ENCODE assay signal across 8 cellular contexts in genomic region chr12:12610711-12611110, GRCh38. TPM values are rescaled to one million over a fixed set of nuclear protein-coding genes. Genes with fewer than 3 reads are reported as not detected.
DNase-seq lines count a peak whose midpoint lies in the region; ATAC-seq lines count a peak whose summit lies in the region.

No MANE protein-coding gene starts in this region.

- no peak overlapping the region for H3K9ac ChIP-seq in HUES6 (ENCODE audit: low read length)
- H3K9ac ChIP-seq in iPS-18a (ENCODE audit: low read length) = no peak overlapping the region

- POLR2A ChIA-PET in activated CD4-positive, alpha-beta memory T cell treated with anti-CD3 and anti-CD28 coated beads, Interleukin-2, amount 10 ng/mL, durations not matched to agents 7 days and 5 days (lab: Charles Lee) = interaction anchor here (0.9 to 3.3 kb wide), 10 partner anchors 9 to 230 kb away, joined by 3 to 32 read pairs (median 6); partner anchors contain the start of gene GPR19

- peak overlapping the region; percentile 86; the same call in 1 of the 2 replicates for H3K4me3 ChIP-seq in HUES6 (ENCODE audit: low read depth, low read length)
- H3K4me3 ChIP-seq in iPS-18a (ENCODE audit: low read length) = peak overlapping the region; percentile 94

- H3K36me3 ChIP-seq in HUES6 (ENCODE audit: control insufficient read depth, insufficient read depth, low read length) = 0 out of 2 replicates have a peak, but pooled peaks cover 2% of the 10 kb centered on the region
- H3K36me3 ChIP-seq in iPS-18a (ENCODE audit: control insufficient read depth, low read depth, low read length) = no peaks in the 10 kb centered on the region

- H3K4me3 Mint-ChIP-seq in activated CD4-positive, alpha-beta memory T cell treated with anti-CD3 and anti-CD28 coated beads, Interleukin-2, amount 10 ng/mL, durations not matched to agents 7 days and 5 days = peak overlapping the region; percentile 89
- H3K4me3 Mint-ChIP-seq in stimulated activated memory B cell treated with anti-CD40 and anti-IgM and Interleukin-4, amounts not matched to agents 10 μg/mL and 1 μg/mL and 100 μg/mL, for 72 hours = peak overlapping the region; percentile 97

- CTCF ChIA-PET in activated CD4-positive, alpha-beta memory T cell treated with anti-CD3 and anti-CD28 coated beads, Interleukin-2, amount 10 ng/mL, durations not matched to agents 7 days and 5 days (lab: Charles Lee) = no interaction called here

- H3K4me1 ChIP-seq in HUES6 (ENCODE audit: control insufficient read depth, insufficient read depth, low read length) = peaks cover 14% of the 10 kb centered on the region
- peaks cover 11% of the 10 kb centered on the region for H3K4me1 ChIP-seq in iPS-18a (ENCODE audit: control insufficient read depth, low read depth, low read length)

- peak overlapping the region; percentile 95 for H3K27ac Mint-ChIP-seq in activated CD4-positive, alpha-beta memory T cell treated with anti-CD3 and anti-CD28 coated beads, Interleukin-2, amount 10 ng/mL, durations not matched to agents 7 days and 5 days
- peak overlapping the region; percentile 97 for H3K27ac Mint-ChIP-seq in stimulated activated memory B cell treated with anti-CD40 and anti-IgM and Interleukin-4, amounts not matched to agents 10 μg/mL and 1 μg/mL and 100 μg/mL, for 72 hours

- H3K27me3 Mint-ChIP-seq in activated CD4-positive, alpha-beta memory T cell treated with anti-CD3 and anti-CD28 coated beads, Interleukin-2, amount 10 ng/mL, durations not matched to agents 7 days and 5 days = no peaks in the 10 kb centered on the region
- no peaks in the 10 kb centered on the region for H3K27me3 Mint-ChIP-seq in stimulated activated memory B cell treated with anti-CD40 and anti-IgM and Interleukin-4, amounts not matched to agents 10 μg/mL and 1 μg/mL and 100 μg/mL, for 72 hours

- peaks cover 60% of the 10 kb centered on the region for H3K4me1 Mint-ChIP-seq in activated CD4-positive, alpha-beta memory T cell treated with anti-CD3 and anti-CD28 coated beads, Interleukin-2, amount 10 ng/mL, durations not matched to agents 7 days and 5 days
- H3K4me1 Mint-ChIP-seq in stimulated activated memory B cell treated with anti-CD40 and anti-IgM and Interleukin-4, amounts not matched to agents 10 μg/mL and 1 μg/mL and 100 μg/mL, for 72 hours = peaks cover 50% of the 10 kb centered on the region

- no peak for DNase-seq in activated CD4-positive, alpha-beta memory T cell treated with anti-CD3 and anti-CD28 coated beads, Interleukin-2, amount 10 ng/mL, durations not matched to agents 7 days and 5 days
- DNase-seq in anterior cingulate cortex (lab: John Stamatoyannopoulos, UW) (no peak), Ammon's horn (ENCODE audit: low spot score) (no peak), A172 (ENCODE audit: low spot score) (no peak)

- no peaks in the 10 kb centered on the region for H3K9me3 ChIP-seq in HUES6 (ENCODE audit: control insufficient read depth, insufficient read depth, low read depth, low read length)
- H3K9me3 ChIP-seq in iPS-18a (ENCODE audit: control insufficient read depth, low read depth, low read length) = no peaks in the 10 kb centered on the region

- no peak for ATAC-seq in stimulated activated memory B cell treated with anti-CD40 and anti-IgM and Interleukin-4, amounts not matched to agents 10 μg/mL and 1 μg/mL and 100 μg/mL, for 72 hours
- ATAC-seq in HG02970 (IDR thresholded peaks at IDR 0.05; ENCODE audit: low FRiP score, unreplicated experiment) = no peak

- H3K27me3 ChIP-seq in HUES6 (ENCODE audit: control insufficient read depth, insufficient read depth, low read length) (no peaks in the 10 kb centered on the region), iPS-18a (ENCODE audit: control insufficient read depth, insufficient read depth, low read length) (no peaks in the 10 kb centered on the region)

- H3K9me3 Mint-ChIP-seq in activated CD4-positive, alpha-beta memory T cell treated with anti-CD3 and anti-CD28 coated beads, Interleukin-2, amount 10 ng/mL, durations not matched to agents 7 days and 5 days = no peaks in the 10 kb centered on the region
- no peaks in the 10 kb centered on the region for H3K9me3 Mint-ChIP-seq in stimulated activated memory B cell treated with anti-CD40 and anti-IgM and Interleukin-4, amounts not matched to agents 10 μg/mL and 1 μg/mL and 100 μg/mL, for 72 hours

- H3K27ac ChIP-seq in HUES6 (ENCODE audit: low read depth, low read length) (no peak overlapping the region), iPS-18a (ENCODE audit: low read length) (no peak overlapping the region)

- H3K36me3 Mint-ChIP-seq in activated CD4-positive, alpha-beta memory T cell treated with anti-CD3 and anti-CD28 coated beads, Interleukin-2, amount 10 ng/mL, durations not matched to agents 7 days and 5 days (ENCODE audit: low read depth) = peaks cover 20% of the 10 kb centered on the region
- H3K36me3 Mint-ChIP-seq in stimulated activated memory B cell treated with anti-CD40 and anti-IgM and Interleukin-4, amounts not matched to agents 10 μg/mL and 1 μg/mL and 100 μg/mL, for 72 hours = no peaks in the 10 kb centered on the region

RNA-seq across cellular contexts. Expression of gene CREBL2, which starts 1.0 kb away (rescaled TPM):
- total RNA-seq in activated CD4-positive, alpha-beta memory T cell treated with anti-CD3 and anti-CD28 coated beads, Interleukin-2, amount 10 ng/mL, durations not matched to agents 7 days and 5 days = 10 to 100 TPM; 24.2 to 26.1 TPM
- 19.6 and 20.6 TPM in 2 replicates for total RNA-seq in A172 (2014; rRNA removed; shearing (Covaris generic))

RNA-seq across cellular contexts. Expression of gene DUSP16, which starts 48.0 kb away (rescaled TPM):
- 10 to 100 TPM; 77.3 to 85.2 TPM for total RNA-seq in activated CD4-positive, alpha-beta memory T cell treated with anti-CD3 and anti-CD28 coated beads, Interleukin-2, amount 10 ng/mL, durations not matched to agents 7 days and 5 days
- 4.9 and 5.5 TPM in 2 replicates for total RNA-seq in A172 (2014; rRNA removed; shearing (Covaris generic))

Comparison
In these comparisons a context has a peak if more than half of its experiments do, and no peak if none do; other contexts are left out.
1. RNA of gene DUSP16, which starts 48.0 kb away (total RNA-seq): 77.3 to 85.2 TPM in activated CD4-positive, alpha-beta memory T cell treated with anti-CD3 and anti-CD28 coated beads, Interleukin-2, amount 10 ng/mL, durations not matched to agents 7 days and 5 days; 4.9 to 5.5 TPM in A172; every median in the first group is over 10 times any median in the second.